Comparison of ENCODE assay signal across 21 cellular contexts in the genomic region with DNA sequence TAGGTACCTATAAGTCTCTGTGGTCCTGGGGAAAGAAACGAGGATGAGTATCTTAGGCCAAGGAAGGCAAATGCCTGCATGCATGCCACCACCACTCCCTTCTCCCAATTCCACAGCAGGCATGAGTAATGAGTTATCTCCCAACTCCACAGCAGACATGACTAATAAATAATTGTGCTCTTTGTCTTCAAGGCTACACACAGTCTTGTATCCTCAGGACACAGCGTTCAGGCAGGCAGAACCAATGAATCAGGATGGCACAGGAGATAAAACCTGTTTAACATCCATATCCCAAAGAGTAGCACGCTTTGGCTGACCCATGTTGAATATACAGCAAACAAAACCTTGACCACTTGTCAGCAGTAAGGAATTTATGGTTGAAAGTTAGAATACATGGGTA.
"Had no signal": no experiment of that assay in that cellular context is flagged by ENCODE, and none has a peak within 500 bp of the region (broad histone marks: within the 10 kb centered on the region; RNA-seq: fewer than 3 reads in every experiment).

No MANE protein-coding gene starts in this region.

- H3K36me3 ChIP-seq: left lung, thyroid gland had no signal

- DNase-seq: activated CD4-positive, alpha-beta T cell treated with anti-CD3 and anti-CD28 coated beads, Interleukin-2, amount 10 ng/mL, durations not matched to agents 24 days and 14 days; activated CD8-positive, alpha-beta T cell treated with anti-CD3 and anti-CD28 coated beads for 36 hours; activated effector memory CD4-positive, alpha-beta T cell treated with anti-CD3 and anti-CD28 coated beads, Interleukin-2, amount 50 U/mL, for 16 hours; activated T-cell treated with anti-CD3 and anti-CD28 coated beads, Interleukin-2, amount 50 U/mL, for 48 hours; dermis blood vessel endothelial cell; effector memory CD4-positive, alpha-beta T cell; head of caudate nucleus; kidney; left lung; occipital lobe; posterior cingulate gyrus; retina; stimulated activated CD4-positive, alpha-beta T cell treated with anti-CD3 and anti-CD28 coated beads, Interleukin-12 subunit alpha, Interleukin-12 subunit beta, amount 100 ng/mL, for 4 hours; stimulated activated CD4-positive, alpha-beta T cell treated with anti-CD3 and anti-CD28 coated beads, Interleukin-1b, Interleukin-23, amount 100 ng/mL, for 48 hours; stimulated activated CD8-positive, alpha-beta memory T cell treated with anti-CD3 and anti-CD28 coated beads, Interleukin-4, amount 100 ng/mL, for 48 hours; stimulated activated naive CD4-positive, alpha-beta T cell treated with Interleukin-2 at 50 U/mL for 16 hours; T1000; thyroid gland had no signal

- H3K9me3 ChIP-seq: thyroid gland had no signal

- ATAC-seq: activated CD8-positive, alpha-beta T cell treated with anti-CD3 and anti-CD28 coated beads for 36 hours; left lung had no signal

- H3K27ac ChIP-seq: left lung, thyroid gland had no signal

- H3K27me3 ChIP-seq: left lung, thyroid gland had no signal

- FAIRE-seq: astrocyte, endothelial cell of umbilical vein, frontal cortex, kidney had no signal

- H3K4me1 ChIP-seq: left lung, thyroid gland had no signal

- H3K4me3 ChIP-seq: left lung, thyroid gland had no signal
